ENCODE assay signal across 8 cellular contexts in the genomic region with DNA sequence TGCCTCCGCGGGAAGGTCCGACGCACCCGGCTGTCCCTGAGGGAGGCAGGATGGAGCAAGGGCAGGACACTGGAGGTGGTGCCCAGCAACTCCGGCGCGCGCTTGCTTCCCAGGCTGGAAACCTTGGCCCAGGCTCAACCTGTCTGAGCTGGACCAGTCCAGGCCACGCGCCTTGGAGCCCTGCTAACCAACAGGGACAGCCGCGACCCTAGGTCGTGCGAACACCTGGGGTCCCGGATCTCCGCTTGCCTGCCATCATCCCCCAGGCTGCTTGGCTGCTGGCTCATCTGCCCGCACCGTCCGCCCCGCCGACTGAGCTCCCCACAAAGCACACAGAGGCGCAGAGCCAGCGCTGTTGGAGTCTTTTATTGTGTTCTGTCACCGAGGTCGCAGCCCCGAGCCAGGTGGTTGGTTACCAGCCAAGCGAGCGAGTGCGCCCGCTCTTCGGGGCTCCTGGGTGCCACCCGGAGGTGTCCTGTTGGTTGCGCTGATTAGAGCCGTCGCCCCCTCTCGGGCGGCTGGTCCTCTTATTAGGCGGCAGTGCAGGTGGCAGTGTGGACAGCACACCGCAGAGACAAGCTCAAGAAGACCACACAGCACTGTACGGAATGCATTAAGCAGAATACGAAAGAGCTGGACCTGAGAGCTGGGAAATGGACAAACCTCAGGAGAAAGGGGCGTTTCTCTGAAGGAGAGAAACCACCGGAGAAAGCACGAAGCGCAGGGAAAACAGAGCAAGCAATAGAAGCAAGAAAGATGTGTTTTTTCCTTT. TPM values are rescaled to one million over a fixed set of nuclear protein-coding genes. Genes with fewer than 3 reads are reported as not detected.
DNase-seq lines count a peak whose midpoint lies in the region; ATAC-seq and TF ChIP-seq lines count a peak whose summit lies in the region.

No MANE protein-coding gene starts in this region.

- no peaks in the 10 kb centered on the region for H3K36me3 ChIP-seq in A673 (ENCODE audit: insufficient read depth, low read length, poor library complexity, severe bottlenecking)
- H3K36me3 ChIP-seq in HEK293 (ENCODE audit: control insufficient read depth in 2 of 2, insufficient read depth in 1 of 2, low read length in 2 of 2): no peaks in the 10 kb centered on the region
- H3K36me3 ChIP-seq in lower lobe of right lung: no peaks in the 10 kb centered on the region

- no peak for DNase-seq in A673 (ENCODE audit: low spot score)
- peak; percentile 23 to 39 for DNase-seq in cardiac fibroblast (ENCODE audit: low read depth in 2 of 2)
- peak; percentile 48 for DNase-seq in lower lobe of right lung
- no peak for DNase-seq in SIG-M5 (lab: John Stamatoyannopoulos, UW)
- no peak for DNase-seq in OCI-M2 (lab: John Stamatoyannopoulos, UW; ENCODE audit: unreplicated experiment)
- no peak for DNase-seq in NCI-H1048 (lab: John Stamatoyannopoulos, UW)
- no peak for DNase-seq in occipital lobe (lab: John Stamatoyannopoulos, UW)

- H3K4me1 ChIP-seq in A673 (ENCODE audit: insufficient read depth, low read length, poor library complexity, severe bottlenecking) (peaks cover 13% of the 10 kb centered on the region), HEK293 (ENCODE audit: control insufficient read depth, insufficient read depth, low read length) (peaks cover 7% of the 10 kb centered on the region), lower lobe of right lung (peaks cover 36% of the 10 kb centered on the region)

- intact Hi-C loops in A673 (cut with micrococcal nuclease; ENCODE audit: unreplicated experiment): loop anchor here (5.0 to 10.0 kb wide), 4 partner anchors 265 to 1005 kb away; no protein-coding TSS in a partner anchor
- intact Hi-C loops in lower lobe of right lung (cut with DNase I): no loop called here

- H3K27ac ChIP-seq in A673 (ENCODE audit: low read depth, low read length, poor library complexity, severe bottlenecking): no peak overlapping the region
- no peak overlapping the region for H3K27ac ChIP-seq in HEK293 (ENCODE audit: extremely low read depth, low read depth, low read length)
- H3K27ac ChIP-seq in lower lobe of right lung: no peak overlapping the region

- BruUV-seq in A673 (replicated peaks; lab: Mats Ljungman, UMichigan): no TSS peak

- H3K4me3 ChIP-seq in A673 (ENCODE audit: low read depth, low read length, poor library complexity, severe bottlenecking) (no peak overlapping the region), HEK293 (ENCODE audit: low read depth, low read length) (peak overlapping the region; percentile 38), cardiac fibroblast (replicated peaks in 1 of 2; ENCODE audit: low read depth in 2 of 2, low read length in 2 of 2) (peak overlapping the region; percentile 42 to 46), lower lobe of right lung (no peak overlapping the region)

- H3K27me3 ChIP-seq in A673 (replicated peaks; ENCODE audit: insufficient read depth, low read depth, low read length, poor library complexity) (peaks cover 19% of the 10 kb centered on the region), lower lobe of right lung (ENCODE audit: low read depth) (peaks cover 56% of the 10 kb centered on the region)

- 0 out of 2 replicates have a peak, but pooled peaks have one; percentile 22 for TF ChIP-seq CTCF in A673 (conservative IDR thresholded peaks at IDR 0.05; ENCODE audit: low read depth, low read length)
- no peak for TF ChIP-seq CTCF in HEK293 (tag by site-specific recombination; IDR thresholded peaks at IDR 0.05)
- TF ChIP-seq CTCF in cardiac fibroblast (IDR thresholded peaks at IDR 0.05; ENCODE audit: low read depth, low read length): no peak
- no peak for TF ChIP-seq CTCF in lower lobe of right lung (IDR thresholded peaks at IDR 0.05)

- POLR2A ChIA-PET in A673 (lab: Charles Lee; ENCODE audit: low non-redundant PET): no interaction called here
- POLR2A ChIA-PET in HEK293 (lab: Yijun Ruan, JAX): no interaction called here

- ATAC-seq in lower lobe of right lung: no peak

- CTCF ChIA-PET in A673 (lab: Charles Lee): interaction anchor here (1.0 kb wide), 1 partner anchor 262 kb away, joined by 3 read pairs; no protein-coding TSS in a partner anchor
- CTCF ChIA-PET in HEK293 (lab: Yijun Ruan, JAX): interaction anchor here (0.6 to 2.5 kb wide), 3 partner anchors 9 to 98 kb away, joined by 3 to 9 read pairs (median 4); no protein-coding TSS in a partner anchor

- no peaks in the 10 kb centered on the region for H3K9me3 ChIP-seq in A673 (ENCODE audit: low read depth, low read length, poor library complexity, severe bottlenecking)
- no peaks in the 10 kb centered on the region for H3K9me3 ChIP-seq in HEK293 (ENCODE audit: control insufficient read depth, insufficient read depth, low read depth, low read length)
- H3K9me3 ChIP-seq in lower lobe of right lung: no peaks in the 10 kb centered on the region

TF ChIP-seq in HEK293, 187 proteins besides CTCF, POLR2A, EP300 and RAD21:
- TF ChIP-seq ZNF776 (tag by site-specific recombination; IDR thresholded peaks at IDR 0.05; ENCODE audit: borderline replicate concordance) (no peak), ZNF148 (tag by site-specific recombination; IDR thresholded peaks at IDR 0.05; ENCODE audit: borderline replicate concordance) (no peak), GLIS1 (tag by site-specific recombination; IDR thresholded peaks at IDR 0.05) (no peak), ZNF530 (tag by site-specific recombination; IDR thresholded peaks at IDR 0.05; ENCODE audit: low read depth) (no peak), ZIC2 (tag by site-specific recombination; IDR thresholded peaks at IDR 0.05) (peak; percentile 71), ZNF837 (tag by site-specific recombination; IDR thresholded peaks at IDR 0.05) (no peak), PRDM1 (tag by site-specific recombination; IDR thresholded peaks at IDR 0.05) (peak; percentile 59; the same call in 1 of the 2 replicates)
- TF ChIP-seq, protein P1, sequence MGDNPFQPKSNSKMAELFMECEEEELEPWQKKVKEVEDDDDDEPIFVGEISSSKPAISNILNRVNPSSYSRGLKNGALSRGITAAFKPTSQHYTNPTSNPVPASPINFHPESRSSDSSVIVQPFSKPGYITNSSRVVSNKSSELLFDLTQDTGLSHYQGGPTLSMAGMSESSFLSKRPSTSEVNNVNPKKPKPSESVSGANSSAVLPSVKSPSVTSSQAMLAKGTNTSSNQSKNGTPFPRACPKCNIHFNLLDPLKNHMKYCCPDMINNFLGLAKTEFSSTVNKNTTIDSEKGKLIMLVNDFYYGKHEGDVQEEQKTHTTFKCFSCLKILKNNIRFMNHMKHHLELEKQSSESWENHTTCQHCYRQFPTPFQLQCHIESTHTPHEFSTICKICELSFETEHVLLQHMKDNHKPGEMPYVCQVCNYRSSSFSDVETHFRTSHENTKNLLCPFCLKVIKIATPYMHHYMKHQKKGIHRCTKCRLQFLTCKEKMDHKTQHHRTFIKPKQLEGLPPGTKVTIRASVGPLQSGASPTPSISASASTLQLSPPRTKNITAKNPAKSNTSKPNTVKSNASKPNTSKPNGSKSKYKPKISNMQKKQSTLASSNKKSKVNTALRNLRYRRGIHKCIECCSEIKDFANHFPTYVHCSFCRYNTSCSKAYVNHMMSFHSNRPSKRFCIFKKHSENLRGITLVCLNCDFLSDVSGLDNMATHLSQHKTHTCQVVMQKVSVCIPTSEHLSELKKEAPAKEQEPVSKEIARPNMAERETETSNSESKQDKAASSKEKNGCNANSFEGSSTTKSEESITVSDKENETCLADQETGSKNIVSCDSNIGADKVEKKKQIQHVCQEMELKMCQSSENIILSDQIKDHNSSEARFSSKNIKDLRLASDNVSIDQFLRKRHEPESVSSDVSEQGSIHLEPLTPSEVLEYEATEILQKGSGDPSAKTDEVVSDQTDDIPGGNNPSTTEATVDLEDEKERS (tag by site-specific recombination; IDR thresholded peaks at IDR 0.05): no peak
- TF ChIP-seq, protein P2, sequence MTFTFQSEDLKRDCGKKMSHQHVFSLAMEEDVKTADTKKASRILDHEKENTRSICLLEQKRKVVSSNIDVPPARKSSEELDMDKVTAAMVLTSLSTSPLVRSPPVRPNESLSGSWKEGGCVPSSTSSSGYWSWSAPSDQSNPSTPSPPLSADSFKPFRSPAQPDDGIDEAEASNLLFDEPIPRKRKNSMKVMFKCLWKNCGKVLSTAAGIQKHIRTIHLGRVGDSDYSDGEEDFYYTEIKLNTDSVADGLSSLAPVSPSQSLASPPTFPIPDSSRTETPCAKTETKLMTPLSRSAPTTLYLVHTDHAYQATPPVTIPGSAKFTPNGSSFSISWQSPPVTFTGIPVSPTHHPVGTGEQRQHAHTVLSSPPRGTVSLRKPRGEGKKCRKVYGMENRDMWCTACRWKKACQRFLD (tag by site-specific recombination; IDR thresholded peaks at IDR 0.05): no peak
- TF ChIP-seq, protein P3, sequence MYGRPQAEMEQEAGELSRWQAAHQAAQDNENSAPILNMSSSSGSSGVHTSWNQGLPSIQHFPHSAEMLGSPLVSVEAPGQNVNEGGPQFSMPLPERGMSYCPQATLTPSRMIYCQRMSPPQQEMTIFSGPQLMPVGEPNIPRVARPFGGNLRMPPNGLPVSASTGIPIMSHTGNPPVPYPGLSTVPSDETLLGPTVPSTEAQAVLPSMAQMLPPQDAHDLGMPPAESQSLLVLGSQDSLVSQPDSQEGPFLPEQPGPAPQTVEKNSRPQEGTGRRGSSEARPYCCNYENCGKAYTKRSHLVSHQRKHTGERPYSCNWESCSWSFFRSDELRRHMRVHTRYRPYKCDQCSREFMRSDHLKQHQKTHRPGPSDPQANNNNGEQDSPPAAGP (tag by site-specific recombination; IDR thresholded peaks at IDR 0.05): no peak

RNA-seq across cellular contexts. Expression of gene COL12A1, which starts 3.8 kb away (rescaled TPM):
- total RNA-seq in A673 (2021) (9.3 and 9.5 TPM in 2 replicates), lower lobe of right lung (36.6 TPM), occipital lobe (36.2 TPM)

RNA-seq across cellular contexts. Expression of gene COX7A2, which starts 41.5 kb away (rescaled TPM):
- 442 and 451 TPM in 2 replicates for total RNA-seq in A673 (2021)
- 267 TPM for total RNA-seq in lower lobe of right lung
- 129 TPM for total RNA-seq in occipital lobe

Comparison
In these comparisons a context has a peak if more than half of its experiments do, and no peak if none do; other contexts are left out.
1. DNase-seq: peak in cardiac fibroblast (2 of 2) and lower lobe of right lung (single experiment); none in A673 (single experiment), SIG-M5 (single experiment), OCI-M2 (single experiment), NCI-H1048 (single experiment) and occipital lobe (single experiment).
2. H3K4me3 ChIP-seq: peak in HEK293 (single experiment) and cardiac fibroblast (2 of 2); none in A673 (single experiment) and lower lobe of right lung (single experiment).